In genomic region chr16:29606669-29607427, GRCh38 we compare ENCODE assay signal across 8 cellular contexts. TPM values are rescaled to one million over a fixed set of nuclear protein-coding genes. Genes with fewer than 3 reads are reported as not detected.
DNase-seq lines count a peak whose midpoint lies in the region; ATAC-seq, FAIRE-seq and TF ChIP-seq lines count a peak whose summit lies in the region.
"Not testable (repeated sequence)": the region's sequence is repeated elsewhere in the genome, so short reads cannot be mapped to it uniquely, and the experiment has no call there.
"Had no signal": no experiment of that assay in that cellular context is flagged by ENCODE, and none has a peak within 500 bp of the region (broad histone marks: within the 10 kb centered on the region; RNA-seq: fewer than 3 reads in every experiment).

No MANE protein-coding gene starts in this region.

- not testable (repeated sequence) for FAIRE-seq in GM12878 (lab: Jason Lieb, UNC)

- not testable (repeated sequence) for H3K4me3 Mint-ChIP-seq in activated CD4-positive, alpha-beta memory T cell treated with anti-CD3 and anti-CD28 coated beads for 36 hours

- peak overlapping the region; percentile 58 for H3K27ac Mint-ChIP-seq in activated CD4-positive, alpha-beta memory T cell treated with anti-CD3 and anti-CD28 coated beads for 36 hours

- CTCF ChIA-PET in HEK293 (lab: Yijun Ruan, JAX); activated CD4-positive, alpha-beta memory T cell treated with anti-CD3 and anti-CD28 coated beads for 36 hours (lab: Charles Lee); GM12878 (lab: Yijun Ruan, JAX): not testable (repeated sequence)

- peak; percentile 62 for DNase-seq in G401 (ENCODE audit: low spot score)
- not testable (repeated sequence) for DNase-seq in activated CD4-positive, alpha-beta memory T cell treated with anti-CD3 and anti-CD28 coated beads for 36 hours; GM12878 (ENCODE audit: low read depth, low spot score); mesenchymal stem cell; sigmoid colon

- H3K4ac ChIP-seq in mesenchymal stem cell (ENCODE audit: low read depth in 1 of 2, low read length in 2 of 2): peak overlapping the region in 1 of 2 experiments; percentile 24

- TF ChIP-seq POLR2A in GM12878 (IDR thresholded peaks at IDR 0.05; ENCODE audit: low read depth, low read length); sigmoid colon (IDR thresholded peaks at IDR 0.05): not testable (repeated sequence)

- not testable (repeated sequence) for H3K79me1 ChIP-seq in mesenchymal stem cell (replicated peaks; ENCODE audit: low read length, poor library complexity, severe bottlenecking)

- H3K36me3 ChIP-seq in HEK293 (ENCODE audit: control insufficient read depth in 2 of 2, insufficient read depth in 1 of 2, low read length in 2 of 2); Loucy (ENCODE audit: insufficient read depth, low read length); GM12878 (ENCODE audit: control insufficient read depth in 2 of 2, insufficient read depth in 2 of 2, low read length in 1 of 2); sigmoid colon: not testable (repeated sequence)
- peaks cover 0 to 11% of the 10 kb centered on the region in 2 experiments for H3K36me3 ChIP-seq in mesenchymal stem cell (ENCODE audit: control insufficient read depth in 1 of 2, insufficient read depth in 2 of 2, low read depth in 1 of 2, low read length in 2 of 2)

- peaks cover 27% of the 10 kb centered on the region for H3K36me3 Mint-ChIP-seq in activated CD4-positive, alpha-beta memory T cell treated with anti-CD3 and anti-CD28 coated beads for 36 hours

- peak overlapping the region; percentile 75 for H4K8ac ChIP-seq in mesenchymal stem cell (ENCODE audit: low read length)

- H3K14ac ChIP-seq in mesenchymal stem cell (ENCODE audit: low read length in 2 of 2): not testable (repeated sequence)

- H4K20me1 ChIP-seq in Loucy (ENCODE audit: insufficient read depth, low read length, poor library complexity, severe bottlenecking); GM12878 (ENCODE audit: control insufficient read depth, insufficient read depth): not testable (repeated sequence)

- H3K79me2 ChIP-seq in Loucy (ENCODE audit: insufficient read depth, low read length) (peaks cover 75% of the 10 kb centered on the region), GM12878 (ENCODE audit: control insufficient read depth, insufficient read depth, low read length) (peaks cover 56% of the 10 kb centered on the region)

- 35% methylated on average over 24 of the region's 26 CpGs for WGBS in GM12878 (ENCODE audit: insufficient coverage, insufficient replicate concordance, low lambda C conversion rate, missing lambda C conversion rate)
- 95% methylated on average over 23 of the region's 26 CpGs for whole genome bisulfite sequencing in mesenchymal stem cell
- WGBS in sigmoid colon, 2 donors: 70 to 76% methylated on average over 26 of the region's 26 CpGs

- H3K9me3 ChIP-seq in HEK293 (ENCODE audit: control insufficient read depth, insufficient read depth, low read depth, low read length); Loucy (ENCODE audit: insufficient read depth, low read depth, low read length); GM12878 (replicated peaks; ENCODE audit: control insufficient read depth, insufficient read depth, low read length); mesenchymal stem cell (ENCODE audit: control insufficient read depth, low read length); sigmoid colon: not testable (repeated sequence)

- H3K18ac ChIP-seq in mesenchymal stem cell (ENCODE audit: low read depth in 1 of 2, low read length in 2 of 2): peak overlapping the region in 1 of 2 experiments; percentile 12

- not testable (repeated sequence) for H3K27ac ChIP-seq in HEK293 (ENCODE audit: extremely low read depth, low read depth, low read length); GM12878 (ENCODE audit: control insufficient read depth, insufficient read depth); mesenchymal stem cell (ENCODE audit: low read length, poor library complexity, severe bottlenecking)
- peak overlapping the region; percentile 65 to 81 (median 76) for H3K27ac ChIP-seq in sigmoid colon

- not testable (repeated sequence) for TF ChIP-seq RAD21 in GM12878 (IDR thresholded peaks at IDR 0.05; ENCODE audit: insufficient read depth, low read depth, low read length)

- not testable (repeated sequence) for H2BK120ac ChIP-seq in mesenchymal stem cell (ENCODE audit: low read depth, low read length)

- not testable (repeated sequence) for H2AFZ ChIP-seq in Loucy (ENCODE audit: low read length); GM12878 (ENCODE audit: control insufficient read depth, low read depth, low read length); mesenchymal stem cell (ENCODE audit: low read depth, low read length)

- H3K9me3 Mint-ChIP-seq in activated CD4-positive, alpha-beta memory T cell treated with anti-CD3 and anti-CD28 coated beads for 36 hours: not testable (repeated sequence)

- H3K4me1 ChIP-seq in HEK293 (ENCODE audit: control insufficient read depth, insufficient read depth, low read length); Loucy (ENCODE audit: insufficient read depth, low read length, poor library complexity, severe bottlenecking); GM12878 (ENCODE audit: control insufficient read depth, insufficient read depth, low read length): not testable (repeated sequence)
- peaks cover 27% of the 10 kb centered on the region for H3K4me1 ChIP-seq in mesenchymal stem cell (ENCODE audit: control insufficient read depth, insufficient read depth, low read depth, low read length)
- peaks cover 0 to 67% (median 53%) of the 10 kb centered on the region in 4 donors for H3K4me1 ChIP-seq in sigmoid colon

- H3K9ac ChIP-seq in Loucy (ENCODE audit: low read depth, low read length, poor library complexity, severe bottlenecking); mesenchymal stem cell (ENCODE audit: low read length): not testable (repeated sequence)
- peak overlapping the region; percentile 32 for H3K9ac ChIP-seq in GM12878 (ENCODE audit: control insufficient read depth, insufficient read depth, low read length)

- POLR2A ChIA-PET in HEK293 (lab: Yijun Ruan, JAX); activated CD4-positive, alpha-beta memory T cell treated with anti-CD3 and anti-CD28 coated beads for 36 hours (lab: Charles Lee); GM12878 (lab: Charles Lee): not testable (repeated sequence)

- H3K4me1 Mint-ChIP-seq in activated CD4-positive, alpha-beta memory T cell treated with anti-CD3 and anti-CD28 coated beads for 36 hours (ENCODE audit: low read depth): peaks cover 59% of the 10 kb centered on the region

- H2BK5ac ChIP-seq in mesenchymal stem cell (ENCODE audit: low read depth, low read length, poor library complexity, severe bottlenecking): not testable (repeated sequence)

- peak; percentile 65 for ATAC-seq in GM12878

- not testable (repeated sequence) for H2BK15ac ChIP-seq in mesenchymal stem cell (ENCODE audit: low read depth, poor library complexity, severe bottlenecking)

- H3K27me3 ChIP-seq in Loucy (ENCODE audit: insufficient read depth, low read length, poor library complexity, severe bottlenecking); GM12878 (replicated peaks in 1 of 2; ENCODE audit: control insufficient read depth in 2 of 2, insufficient read depth in 2 of 2, low read length in 1 of 2); mesenchymal stem cell (ENCODE audit: control insufficient read depth in 1 of 2, insufficient read depth in 1 of 2, low read length in 2 of 2); sigmoid colon: not testable (repeated sequence)

- SMC1A ChIA-PET in GM12878 (lab: Charles Lee; ENCODE audit: uncharacterized antibody, unreplicated experiment): not testable (repeated sequence)

- BruUV-seq in GM12878 (replicated peaks; lab: Mats Ljungman, UMichigan): not testable (repeated sequence)

- H3K23ac ChIP-seq in mesenchymal stem cell (ENCODE audit: low read length in 2 of 2): peak overlapping the region in 1 of 2 experiments; percentile 94

- intact Hi-C loops in activated CD4-positive, alpha-beta memory T cell treated with anti-CD3 and anti-CD28 coated beads for 36 hours (cut with micrococcal nuclease); GM12878 (cut with micrococcal nuclease; ENCODE audit: unreplicated experiment); sigmoid colon (cut with DNase I): not testable (repeated sequence)

- H3K27me3 Mint-ChIP-seq in activated CD4-positive, alpha-beta memory T cell treated with anti-CD3 and anti-CD28 coated beads for 36 hours: not testable (repeated sequence)

- in situ Hi-C loops in G401 (cut with HindIII; ENCODE audit: low sequenced_read_pairs); GM12878 (cut with MboI): not testable (repeated sequence)

- not testable (repeated sequence) for H4K91ac ChIP-seq in mesenchymal stem cell (ENCODE audit: low read length)

- not testable (repeated sequence) for H3F3A ChIP-seq in Loucy (ENCODE audit: low read depth)

- not testable (repeated sequence) for H3K9me2 ChIP-seq in Loucy (replicated peaks; ENCODE audit: low read depth, low read length)

- RAD21 ChIA-PET in GM12878 (lab: Charles Lee; ENCODE audit: unreplicated experiment): not testable (repeated sequence)

- H2BK12ac ChIP-seq in mesenchymal stem cell (ENCODE audit: low read length in 2 of 2): not testable (repeated sequence)

- not testable (repeated sequence) for TF ChIP-seq CTCF in HEK293 (tag by site-specific recombination; IDR thresholded peaks at IDR 0.05); Loucy (conservative IDR thresholded peaks at IDR 0.05; ENCODE audit: low read length); GM12878 (IDR thresholded peaks at IDR 0.05 in 2 of 3, conservative IDR thresholded peaks at IDR 0.05 in 1 of 3; ENCODE audit: control insufficient read depth in 2 of 3, extremely low read depth in 1 of 3, insufficient read depth in 1 of 3, low read depth in 3 of 3, low read length in 3 of 3); sigmoid colon (IDR thresholded peaks at IDR 0.05)

- H3K4me2 ChIP-seq in Loucy (ENCODE audit: low read depth, low read length, poor library complexity, severe bottlenecking) (peak overlapping the region; percentile 31), GM12878 (ENCODE audit: control insufficient read depth, insufficient read depth) (peak overlapping the region; percentile 49)
- H3K4me2 ChIP-seq in mesenchymal stem cell (ENCODE audit: low read length, poor library complexity, severe bottlenecking): not testable (repeated sequence)

- not testable (repeated sequence) for H3K4me3 ChIP-seq in HEK293 (ENCODE audit: low read depth, low read length); Loucy (ENCODE audit: low read length, poor library complexity, severe bottlenecking); mesenchymal stem cell (ENCODE audit: insufficient read depth in 1 of 2, low read depth in 1 of 2, low read length in 2 of 2); sigmoid colon
- H3K4me3 ChIP-seq in GM12878: peak overlapping the region; percentile 61

- TF ChIP-seq EP300 in GM12878 (IDR thresholded peaks at IDR 0.05; ENCODE audit: borderline replicate concordance in 1 of 2, control insufficient read depth in 1 of 2, low read depth in 2 of 2, low read length in 2 of 2); sigmoid colon (IDR thresholded peaks at IDR 0.05): not testable (repeated sequence)

- not testable (repeated sequence) for H2AK5ac ChIP-seq in mesenchymal stem cell (ENCODE audit: low read length, severe bottlenecking)

RNA-seq across cellular contexts. Expression of gene SPN, which starts 56.2 kb away (rescaled TPM):
- total RNA-seq in G401 (2014; rRNA removed; shearing (Covaris generic)): 0.37 TPM in 1 of 2 replicates, not detected in the other
- 100 to 1,000 TPM; 109 to 114 TPM for total RNA-seq in activated CD4-positive, alpha-beta memory T cell treated with anti-CD3 and anti-CD28 coated beads for 36 hours
- 270 and 289 TPM in 2 replicates for total RNA-seq in GM12878 (2013; cell fraction: nucleolus; rRNA removed)
- 74.4 and 80.7 TPM in 2 replicates for total RNA-seq in GM12878 (2014; rRNA removed)
- 54.1 and 57.4 TPM in 2 replicates for total RNA-seq in GM12878 (2014; rRNA removed; fragmentation: Illumina TruSeq; extraction: Trizol)
- 173 and 182 TPM in 2 replicates for total RNA-seq in GM12878 (2021)
- 29.2 TPM for polyA plus RNA-seq in GM12878 (2011; ENCODE audit: low read depth)
- 45.4 and 134 TPM in 2 replicates for polyA plus RNA-seq in GM12878 (2011; rRNA removed)
- polyA plus RNA-seq in GM12878 (2011; cell fraction: cytosol; rRNA removed): 78.1 and 109 TPM in 2 replicates
- 119 and 123 TPM in 2 replicates for polyA plus RNA-seq in GM12878 (2011; cell fraction: nucleus; rRNA removed)
- polyA plus RNA-seq in GM12878 (2012): 89.0 and 97.1 TPM in 2 replicates
- 144 and 150 TPM in 2 replicates for polyA plus RNA-seq in GM12878 (2014; fragmentation: Illumina TruSeq; extraction: Trizol)
- polyA plus RNA-seq in GM12878 (2014; fragmentation: Nextera tagmentation; extraction: Ambion mirVana): 10 to 100 TPM; 16.2 to 42.8 TPM
- polyA plus RNA-seq in GM12878 (2014; rRNA removed): 74.6 and 80.2 TPM in 2 replicates
- polyA plus RNA-seq in GM12878 (2016; fragmentation: Nextera tagmentation; extraction: Ambion mirVana): 100 to 1,000 TPM; 105 to 108 TPM
- polyA minus RNA-seq in GM12878 (2011; rRNA and poly(A)+ RNA removed): 96.7 and 112 TPM in 2 replicates
- polyA minus RNA-seq in GM12878 (2011; cell fraction: cytosol; rRNA and poly(A)+ RNA removed): 47.4 and 49.8 TPM in 2 replicates
- 26.7 and 39.3 TPM in 2 replicates for polyA minus RNA-seq in GM12878 (2011; cell fraction: nucleus; rRNA and poly(A)+ RNA removed)
- polyA plus RNA-seq in mesenchymal stem cell (2013, experiment 1 of 2): 0.01 TPM
- not detected for polyA plus RNA-seq in mesenchymal stem cell (2013, experiment 2 of 2)
- 1 to 10 TPM in 2 of 4 donors, under 1 TPM in 2; 0.28 to 1.6 (median 0.94) TPM for total RNA-seq in sigmoid colon
- 10 to 100 TPM in 1 of 3 donors, 1 to 10 TPM in 1, under 1 TPM in 1; 0.60 to 13.3 (median 6.7) TPM for polyA plus RNA-seq in sigmoid colon
- total RNA-seq: chondrocyte had no signal

Comparison
In these comparisons a context has a peak if more than half of its experiments do, and no peak if none do; other contexts are left out.
1. RNA of gene SPN, which starts 56.2 kb away (total RNA-seq): 109 to 114 TPM in activated CD4-positive, alpha-beta memory T cell treated with anti-CD3 and anti-CD28 coated beads for 36 hours and 54.1 to 289 TPM in GM12878; 0.28 to 1.6 TPM in sigmoid colon and 0.37 TPM in G401; every median in the first group is over 10 times any median in the second.